ENCODE assay signal across 8 cellular contexts in the genomic region with DNA sequence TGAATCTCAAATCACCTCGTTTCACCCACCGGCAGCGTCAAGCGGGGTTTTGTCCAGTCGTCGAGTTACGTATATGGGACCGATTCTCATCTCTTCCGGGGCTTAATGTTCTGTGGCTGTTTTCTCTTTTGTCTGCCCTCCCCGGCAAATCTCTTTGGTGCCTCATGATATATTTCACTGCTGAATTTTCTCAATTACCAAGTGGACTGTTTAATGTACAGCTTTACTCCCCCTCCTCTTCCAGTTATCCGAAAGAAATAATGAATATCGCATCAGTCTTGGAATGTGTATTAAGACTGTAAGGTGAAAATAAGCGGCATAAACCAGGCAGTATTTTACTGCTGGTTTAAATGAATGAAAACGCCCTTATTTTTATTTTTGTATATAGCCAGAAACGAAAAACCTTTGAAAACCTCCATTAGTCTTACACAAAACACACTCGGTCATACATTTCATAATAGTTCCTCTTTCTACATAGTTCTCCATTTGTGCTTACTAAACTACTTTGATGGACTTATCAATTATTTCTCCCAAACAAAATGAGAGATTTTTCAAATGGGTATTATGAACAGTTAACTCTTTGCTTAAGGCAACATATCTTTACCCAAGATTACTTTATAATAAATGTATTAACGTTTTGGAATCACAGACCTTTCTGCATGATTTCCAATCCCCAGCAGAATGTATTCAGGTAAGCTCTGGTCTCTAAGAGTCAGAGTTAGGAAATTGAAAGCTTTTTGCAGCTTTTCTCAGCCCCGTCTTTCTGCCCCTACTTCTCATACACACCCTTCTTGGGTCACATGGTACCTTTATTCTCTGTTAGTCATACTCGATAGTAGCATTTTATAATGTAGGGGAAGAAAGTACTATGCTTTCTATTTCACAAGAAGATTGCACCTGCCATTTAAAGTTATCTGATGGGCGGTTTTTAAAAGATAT. TPM values are rescaled to one million over a fixed set of nuclear protein-coding genes. Genes with fewer than 3 reads are reported as not detected.
A peak's percentile ranks its signal among the peaks of the same experiment; 100 is the strongest.
DNase-seq lines count a peak whose midpoint lies in the region; ATAC-seq lines count a peak whose summit lies in the region.

No MANE protein-coding gene starts in this region.

- peaks cover 6% of the 10 kb centered on the region for H3K36me3 Mint-ChIP-seq in activated CD8-positive, alpha-beta T cell treated with anti-CD3 and anti-CD28 coated beads, Interleukin-2, amount 10 ng/mL, durations not matched to agents 7 days and 5 days (ENCODE audit: low read depth)

- POLR2A ChIA-PET in activated CD8-positive, alpha-beta T cell treated with anti-CD3 and anti-CD28 coated beads, Interleukin-2, amount 10 ng/mL, durations not matched to agents 7 days and 5 days (lab: Charles Lee) = interaction anchor here (0.6 to 1.0 kb wide), 2 partner anchors 136 to 307 kb away, joined by 3 to 4 read pairs; partner anchors contain the start of genes NDUFB11 and RBM10

- peak overlapping the region; percentile 97 for H3K4me3 Mint-ChIP-seq in activated CD8-positive, alpha-beta T cell treated with anti-CD3 and anti-CD28 coated beads, Interleukin-2, amount 10 ng/mL, durations not matched to agents 7 days and 5 days

- H3K4me1 Mint-ChIP-seq in activated CD8-positive, alpha-beta T cell treated with anti-CD3 and anti-CD28 coated beads, Interleukin-2, amount 10 ng/mL, durations not matched to agents 7 days and 5 days (ENCODE audit: low read depth) = peaks cover 9% of the 10 kb centered on the region

- H3K4me3 ChIP-seq in skin epidermis = peak overlapping the region; percentile 52 to 79 (median 61)

- CTCF ChIA-PET in activated CD8-positive, alpha-beta T cell treated with anti-CD3 and anti-CD28 coated beads, Interleukin-2, amount 10 ng/mL, durations not matched to agents 7 days and 5 days (lab: Charles Lee) = interaction anchor here (1.2 to 2.0 kb wide), 2 partner anchors 66 to 193 kb away, joined by 3 to 5 read pairs; no protein-coding TSS in a partner anchor

- H3K27ac ChIP-seq in skin epidermis = peak overlapping the region; percentile 40 to 93 (median 81)

- peak; percentile 11 for DNase-seq in NCI-H146 treated with DMSO at 0.1 percent for 48 hours (lab: John Stamatoyannopoulos, UW; ENCODE audit: unreplicated experiment)
- no peak for DNase-seq in NCI-H146 (lab: John Stamatoyannopoulos, UW)
- peak; percentile 38 for DNase-seq in LHCN-M2 (ENCODE audit: low read depth)
- DNase-seq in activated CD8-positive, alpha-beta T cell treated with anti-CD3 and anti-CD28 coated beads, Interleukin-2, amount 10 ng/mL, durations not matched to agents 7 days and 5 days = peak; percentile 22
- peak; percentile 12 for DNase-seq in hepatic stellate cell (ENCODE audit: low spot score)
- no peak for DNase-seq in NCI-H1092 treated with DMSO at 0.1 percent for 48 hours (lab: John Stamatoyannopoulos, UW)

- H3K27ac Mint-ChIP-seq in activated CD8-positive, alpha-beta T cell treated with anti-CD3 and anti-CD28 coated beads, Interleukin-2, amount 10 ng/mL, durations not matched to agents 7 days and 5 days = peak overlapping the region; percentile 96

- ATAC-seq in activated CD8-positive, alpha-beta T cell treated with anti-CD3 and anti-CD28 coated beads, Interleukin-2, amount 10 ng/mL, durations not matched to agents 7 days and 5 days = no peak
- ATAC-seq in GM21515 (IDR thresholded peaks at IDR 0.05; ENCODE audit: unreplicated experiment) = no peak

- H3K27me3 Mint-ChIP-seq in activated CD8-positive, alpha-beta T cell treated with anti-CD3 and anti-CD28 coated beads, Interleukin-2, amount 10 ng/mL, durations not matched to agents 7 days and 5 days (ENCODE audit: low read depth) = peaks cover 3% of the 10 kb centered on the region

- H3K9me3 Mint-ChIP-seq in activated CD8-positive, alpha-beta T cell treated with anti-CD3 and anti-CD28 coated beads, Interleukin-2, amount 10 ng/mL, durations not matched to agents 7 days and 5 days (ENCODE audit: insufficient read depth) = no peaks in the 10 kb centered on the region

RNA-seq across cellular contexts. Expression of gene RP2, which starts 1.0 kb away (rescaled TPM):
- 16.2 and 20.6 TPM in 2 replicates for total RNA-seq in LHCN-M2 (2014; rRNA removed)
- polyA plus RNA-seq in LHCN-M2 (2012) = 5.7 TPM
- total RNA-seq in activated CD8-positive, alpha-beta T cell treated with anti-CD3 and anti-CD28 coated beads, Interleukin-2, amount 10 ng/mL, durations not matched to agents 7 days and 5 days = 10 to 100 TPM; 11.1 to 12.8 TPM

Comparison
In these comparisons a context has a peak if more than half of its experiments do, and no peak if none do; other contexts are left out.
1. DNase-seq: peak in NCI-H146 treated with DMSO at 0.1 percent for 48 hours (single experiment), LHCN-M2 (single experiment), activated CD8-positive, alpha-beta T cell treated with anti-CD3 and anti-CD28 coated beads, Interleukin-2, amount 10 ng/mL, durations not matched to agents 7 days and 5 days (single experiment) and hepatic stellate cell (single experiment); none in NCI-H146 (single experiment) and NCI-H1092 treated with DMSO at 0.1 percent for 48 hours (single experiment).